In genomic region chr9:26892251-26893029, GRCh38 we compare ENCODE assay signal across 8 cellular contexts. TPM values are rescaled to one million over a fixed set of nuclear protein-coding genes. Genes with fewer than 3 reads are reported as not detected.
DNase-seq lines count a peak whose midpoint lies in the region; ATAC-seq, FAIRE-seq and TF ChIP-seq lines count a peak whose summit lies in the region.

TSS of gene CAAP1 (minus strand) at chr9:26892802. CDS start at chr9:26892715, 87 bp downstream.

- H3K36me3 ChIP-seq in psoas muscle (ENCODE audit: insufficient read depth in 1 of 2, low read depth in 1 of 2) = no peaks in the 10 kb centered on the region

- H3K9me3 Mint-ChIP-seq in T-helper 1 cell treated with Interleukin-12 subunit alpha and Interleukin-12 subunit beta and Interleukin-4 antibody, amounts not matched to agents 30 μg/mL and 1 μg/mL, for 36 hours = no peaks in the 10 kb centered on the region

- H3K27me3 Mint-ChIP-seq in T-helper 1 cell treated with Interleukin-12 subunit alpha and Interleukin-12 subunit beta and Interleukin-4 antibody, amounts not matched to agents 30 μg/mL and 1 μg/mL, for 36 hours (ENCODE audit: low read depth) = no peaks in the 10 kb centered on the region

- H3K4me1 ChIP-seq in psoas muscle = peaks cover 19% of the 10 kb centered on the region

- 0% methylated on average over 67 to 70 of the region's 70 CpGs for WGBS in psoas muscle, 3 donors

- TF ChIP-seq CTCF in psoas muscle (IDR thresholded peaks at IDR 0.05) = peak; percentile 33

- peak within 1 kb of the TSS; percentile 99 for H3K27ac ChIP-seq in psoas muscle

- DNase-seq in GM12891 (ENCODE audit: insufficient read length, low spot score) (peak; percentile 77), NCI-H1436 (lab: John Stamatoyannopoulos, UW) (peak; percentile 90), amygdala (lab: John Stamatoyannopoulos, UW) (peak; percentile 22 to 94 (median 84)), left ventricle myocardium superior (peak; percentile 96), psoas muscle (peak; percentile 96 to 98), urothelium cell line (ENCODE audit: low spot score) (peak; percentile 98)

- ATAC-seq in HG02840 (IDR thresholded peaks at IDR 0.05; ENCODE audit: low FRiP score, unreplicated experiment) = peak; percentile 95
- ATAC-seq in left ventricle myocardium superior = peak; percentile 100
- ATAC-seq in psoas muscle = peak; percentile 98 to 99 (median 98)

- peak within 1 kb of the TSS; percentile 99 for H3K27ac Mint-ChIP-seq in T-helper 1 cell treated with Interleukin-12 subunit alpha and Interleukin-12 subunit beta and Interleukin-4 antibody, amounts not matched to agents 30 μg/mL and 1 μg/mL, for 36 hours

- FAIRE-seq in GM12891 (lab: Jason Lieb, UNC) = peak; percentile 99
- FAIRE-seq in urothelium cell line (lab: Jason Lieb, UNC) = peak; percentile 99

- H3K4me1 Mint-ChIP-seq in T-helper 1 cell treated with Interleukin-12 subunit alpha and Interleukin-12 subunit beta and Interleukin-4 antibody, amounts not matched to agents 30 μg/mL and 1 μg/mL, for 36 hours (ENCODE audit: low read depth) = peaks cover 25% of the 10 kb centered on the region

- peaks cover 7% of the 10 kb centered on the region for H3K36me3 Mint-ChIP-seq in T-helper 1 cell treated with Interleukin-12 subunit alpha and Interleukin-12 subunit beta and Interleukin-4 antibody, amounts not matched to agents 30 μg/mL and 1 μg/mL, for 36 hours (ENCODE audit: low read depth)

- peak; percentile 96 for TF ChIP-seq POLR2A in GM12891 (IDR thresholded peaks at IDR 0.05; ENCODE audit: low read depth, low read length)

- H3K9me3 ChIP-seq in psoas muscle = no peaks in the 10 kb centered on the region

- no peaks in the 10 kb centered on the region for H3K27me3 ChIP-seq in psoas muscle (ENCODE audit: insufficient read depth in 3 of 3, low read length in 2 of 3)

- H3K4me3 ChIP-seq in psoas muscle = peak within 1 kb of the TSS; percentile 92

- H3K4me3 Mint-ChIP-seq in T-helper 1 cell treated with Interleukin-12 subunit alpha and Interleukin-12 subunit beta and Interleukin-4 antibody, amounts not matched to agents 30 μg/mL and 1 μg/mL, for 36 hours = peak within 1 kb of the TSS; percentile 98

- intact Hi-C loops in left ventricle myocardium superior (cut with micrococcal nuclease) (loop anchor here (5.0 kb wide), 1 partner anchor 50 kb away; no protein-coding TSS in a partner anchor), psoas muscle (cut with DNase I) (loop anchor here (2.0 to 5.0 kb wide), 2 partner anchors 55 to 64 kb away; partner anchors contain the start of genes IFT74 (in 1 of the 2) and PLAA (in 1 of the 2))

TF ChIP-seq in GM12891, 5 proteins besides CTCF, POLR2A, EP300 and RAD21:
- TF ChIP-seq POLR2AphosphoS5 (IDR thresholded peaks at IDR 0.05; ENCODE audit: low read depth, low read length) (peak; percentile 97), POU2F2 (IDR thresholded peaks at IDR 0.05; ENCODE audit: low read depth, low read length) (peak; percentile 87), PAX5 (IDR thresholded peaks at IDR 0.05; ENCODE audit: insufficient read depth, low read length, severe bottlenecking) (peak; percentile 72), SPI1 (IDR thresholded peaks at IDR 0.05; ENCODE audit: low read depth, low read length) (peak; percentile 69), TAF1 (IDR thresholded peaks at IDR 0.05; ENCODE audit: low read depth, low read length) (peak; percentile 80)

RNA-seq across cellular contexts. Expression of gene CAAP1, which starts in this region (rescaled TPM):
- polyA plus RNA-seq in GM12891 (2012; ENCODE audit: low read depth, missing spikeins) = 12.5 TPM
- 6.2 TPM for total RNA-seq in left ventricle myocardium superior
- 1 to 10 TPM; 4.7 to 8.8 (median 6.1) TPM for total RNA-seq in psoas muscle
- polyA plus RNA-seq in psoas muscle = 1 to 10 TPM; 5.9 to 8.4 (median 7.8) TPM

Comparison
In these comparisons a context has a peak if more than half of its experiments do, and no peak if none do; other contexts are left out.
1. Peak in every context shown above with its lines: DNase-seq, ATAC-seq, H3K4me3 ChIP-seq and H3K27ac ChIP-seq.